18 cellular contexts compared by ENCODE assay signal in genomic region chr9:132722564-132723065, GRCh38.
"Had no signal": no experiment of that assay in that cellular context is flagged by ENCODE, and none has a peak within 500 bp of the region (broad histone marks: within the 10 kb centered on the region; RNA-seq: fewer than 3 reads in every experiment).

No MANE protein-coding gene starts in this region.

- ATAC-seq: effector memory CD8-positive, alpha-beta T cell; foreskin keratinocyte; gastroesophageal sphincter; heart left ventricle; left cardiac atrium; left lung; left ventricle myocardium superior; lower lobe of right lung; mucosa of descending colon had no signal

- H3K4me1 ChIP-seq: colonic mucosa, esophagus muscularis mucosa, foreskin keratinocyte, gastroesophageal sphincter, heart left ventricle, left lung, lower lobe of right lung had no signal

- H3K36me3 Mint-ChIP-seq: mesothelial cell of epicardium had no signal

- H3K27me3 ChIP-seq: colonic mucosa, hepatocyte had no signal

- DNase-seq: colonic mucosa; cortex of kidney; effector CD8-positive, alpha-beta T cell; effector memory CD8-positive, alpha-beta T cell; foreskin keratinocyte; heart left ventricle; hypothalamus; left cardiac atrium; left lung; left ventricle myocardium superior; lower lobe of right lung; mesenchymal stem cell; mucosa of descending colon had no signal

- H3K9me3 Mint-ChIP-seq: dendritic cell treated with granulocyte-macrophage colony-stimulating factor and Interleukin-4, amounts not matched to agents 40 ng/mL and 50 ng/mL, for 4 days; effector memory CD8-positive, alpha-beta T cell; mesothelial cell of epicardium had no signal

- H3K27ac Mint-ChIP-seq: dendritic cell treated with granulocyte-macrophage colony-stimulating factor and Interleukin-4, amounts not matched to agents 40 ng/mL and 50 ng/mL, for 4 days; effector memory CD8-positive, alpha-beta T cell; mesothelial cell of epicardium had no signal

- H3K4me3 ChIP-seq: colonic mucosa, esophagus muscularis mucosa, gastroesophageal sphincter, heart left ventricle, hepatocyte, left lung, lower lobe of right lung, mucosa of descending colon had no signal

- H3K36me3 ChIP-seq: colonic mucosa, esophagus muscularis mucosa, gastroesophageal sphincter, heart left ventricle, left lung, lower lobe of right lung had no signal

- H3K27ac ChIP-seq: colonic mucosa, esophagus muscularis mucosa, foreskin keratinocyte, gastroesophageal sphincter, heart left ventricle, hepatocyte, left lung, lower lobe of right lung had no signal

- H3K4me2 ChIP-seq: hepatocyte had no signal

- H3K9me3 ChIP-seq: colonic mucosa, esophagus muscularis mucosa, gastroesophageal sphincter, heart left ventricle, left lung, lower lobe of right lung, mucosa of descending colon had no signal

- H3K4me3 Mint-ChIP-seq: dendritic cell treated with granulocyte-macrophage colony-stimulating factor and Interleukin-4, amounts not matched to agents 40 ng/mL and 50 ng/mL, for 4 days; effector memory CD8-positive, alpha-beta T cell; mesothelial cell of epicardium had no signal

- H3K4me1 Mint-ChIP-seq: mesothelial cell of epicardium had no signal

- H2AFZ ChIP-seq: hepatocyte had no signal
